In the genomic region with DNA sequence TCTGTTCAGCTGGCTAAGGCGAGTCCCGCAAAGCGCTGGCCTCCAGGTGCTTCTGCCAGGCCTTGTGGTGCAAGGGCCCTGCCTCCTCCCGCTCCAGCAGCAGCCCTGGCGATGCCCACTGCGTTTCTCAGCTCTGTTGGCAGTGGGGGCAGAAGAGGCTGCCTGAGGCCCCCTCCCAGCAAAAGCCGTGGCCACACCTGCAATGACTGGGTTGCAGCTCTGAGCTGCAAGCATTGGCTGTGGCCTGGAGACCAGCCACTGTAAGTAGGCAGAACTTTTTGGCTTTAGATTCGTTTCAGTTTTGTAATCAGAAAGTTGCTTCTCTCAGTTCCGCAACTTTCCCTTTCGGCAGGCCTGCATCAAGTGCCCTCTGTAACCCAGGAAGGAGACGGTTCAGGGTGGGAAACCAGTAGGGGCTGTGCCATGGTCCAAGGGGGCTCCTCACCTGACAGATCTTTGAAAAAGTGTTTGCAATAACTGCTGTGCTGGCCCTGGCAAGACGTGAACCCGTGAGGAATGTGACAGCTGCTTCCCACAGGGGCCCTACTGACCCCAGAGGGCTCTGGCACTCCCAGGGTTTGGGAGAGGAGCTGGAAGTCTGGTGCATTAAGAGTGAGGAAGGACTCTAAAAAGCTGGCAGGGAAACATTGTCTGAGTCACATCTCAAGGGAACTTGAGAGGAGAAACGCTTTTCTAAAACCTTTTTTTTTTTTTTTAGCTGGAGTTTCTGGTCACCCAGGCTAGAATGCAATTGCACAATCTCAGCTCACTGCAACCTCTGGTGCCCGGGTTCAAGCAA, we compare ENCODE assay signal across 8 cellular contexts. TPM values are rescaled to one million over a fixed set of nuclear protein-coding genes. Genes with fewer than 3 reads are reported as not detected.
DNase-seq lines count a peak whose midpoint lies in the region; ATAC-seq and TF ChIP-seq lines count a peak whose summit lies in the region.

No MANE protein-coding gene starts in this region.

- peaks cover 0 to 13% (median 5%) of the 10 kb centered on the region in 4 donors for H3K4me1 ChIP-seq in esophagus muscularis mucosa
- peaks cover 0 to 8% (median 2%) of the 10 kb centered on the region in 4 donors for H3K4me1 ChIP-seq in sigmoid colon

- H3K9me3 ChIP-seq in esophagus muscularis mucosa (no peaks in the 10 kb centered on the region), sigmoid colon (no peaks in the 10 kb centered on the region)

- POLR2A ChIA-PET in WTC11 (lab: Charles Lee): interaction anchor here (0.7 kb wide), 1 partner anchor 46 kb away, joined by 4 read pairs; no protein-coding TSS in a partner anchor

- H3K27me3 ChIP-seq in esophagus muscularis mucosa: no peaks in the 10 kb centered on the region
- no peaks in the 10 kb centered on the region for H3K27me3 ChIP-seq in sigmoid colon

- H3K9me3 Mint-ChIP-seq in IgD-negative memory B cell: no peaks in the 10 kb centered on the region
- H3K9me3 Mint-ChIP-seq in WTC11: no peaks in the 10 kb centered on the region

- TF ChIP-seq POLR2A in esophagus muscularis mucosa (IDR thresholded peaks at IDR 0.05; ENCODE audit: low read depth): no peak
- TF ChIP-seq POLR2A in sigmoid colon (IDR thresholded peaks at IDR 0.05): no peak

- CTCF ChIA-PET in WTC11 (lab: Charles Lee): interaction anchor here (1.2 kb wide), 1 partner anchor 8 kb away, joined by 3 read pairs; no protein-coding TSS in a partner anchor

- peak overlapping the region; percentile 57 to 93 (median 92) for H3K27ac Mint-ChIP-seq in IgD-negative memory B cell
- H3K27ac Mint-ChIP-seq in WTC11: no peak overlapping the region

- H3K27ac ChIP-seq in esophagus muscularis mucosa (replicated peaks in 1 of 4) (peak overlapping the region; percentile 27 to 71 (median 62)), sigmoid colon (peak overlapping the region in 3 of 4 donors; percentile 45 to 72 (median 50))

- ATAC-seq in GM21423 (IDR thresholded peaks at IDR 0.05; ENCODE audit: unreplicated experiment) (peak; percentile 49), WTC11 (no peak; the same call in 1 of the 2 replicates)

- H3K4me3 Mint-ChIP-seq in IgD-negative memory B cell (peak overlapping the region; percentile 15 to 92 (median 74)), WTC11 (no peak overlapping the region)

- H3K4me1 Mint-ChIP-seq in IgD-negative memory B cell: peaks cover 32 to 39% (median 36%) of the 10 kb centered on the region in 3 donors
- 0 out of 2 replicates have a peak, but pooled peaks cover under 1% of the 10 kb centered on the region for H3K4me1 Mint-ChIP-seq in WTC11

- intact Hi-C loops in esophagus muscularis mucosa (cut with DNase I) (no loop called here), sigmoid colon (cut with DNase I) (no loop called here)

- H3K27me3 Mint-ChIP-seq in IgD-negative memory B cell: peaks cover 4% of the 10 kb centered on the region
- H3K27me3 Mint-ChIP-seq in WTC11 (ENCODE audit: low read depth): no peaks in the 10 kb centered on the region

- H3K36me3 Mint-ChIP-seq in IgD-negative memory B cell (no peaks in the 10 kb centered on the region), WTC11 (no peaks in the 10 kb centered on the region)

- H3K36me3 ChIP-seq in esophagus muscularis mucosa: no peaks in the 10 kb centered on the region
- H3K36me3 ChIP-seq in sigmoid colon: no peaks in the 10 kb centered on the region

- H3K4me3 ChIP-seq in AG10803 (ENCODE audit: low read length) (peak overlapping the region; percentile 53), esophagus muscularis mucosa (peak overlapping the region in 2 of 4 donors; percentile 10 to 38), sigmoid colon (no peak overlapping the region)

- TF ChIP-seq CTCF in AG10803 (conservative IDR thresholded peaks at IDR 0.05; ENCODE audit: low read length) (no peak), esophagus muscularis mucosa (IDR thresholded peaks at IDR 0.05) (no peak), sigmoid colon (IDR thresholded peaks at IDR 0.05) (no peak), WTC11 (IDR thresholded peaks at IDR 0.05) (no peak)

- 58% methylated on average over 13 of the region's 15 CpGs for WGBS in esophagus muscularis mucosa
- 72 to 81% methylated on average over 15 of the region's 15 CpGs for WGBS in sigmoid colon, 2 donors

- DNase-seq in AG10803 (ENCODE audit: low read depth) (peak; percentile 92), esophagus muscularis mucosa (ENCODE audit: extremely low spot score) (no peak), sigmoid colon (no peak), WTC11 (ENCODE audit: low spot score) (no peak), NCI-H748 (lab: John Stamatoyannopoulos, UW; ENCODE audit: unreplicated experiment) (no peak), NCI-H2227 treated with DMSO at 0.1 percent for 48 hours (lab: John Stamatoyannopoulos, UW) (no peak)

- TF ChIP-seq EP300 in esophagus muscularis mucosa (IDR thresholded peaks at IDR 0.05) (no peak), sigmoid colon (IDR thresholded peaks at IDR 0.05) (no peak)

TF ChIP-seq in WTC11, 78 proteins besides CTCF, POLR2A, EP300 and RAD21:
- TF ChIP-seq, protein P1, sequence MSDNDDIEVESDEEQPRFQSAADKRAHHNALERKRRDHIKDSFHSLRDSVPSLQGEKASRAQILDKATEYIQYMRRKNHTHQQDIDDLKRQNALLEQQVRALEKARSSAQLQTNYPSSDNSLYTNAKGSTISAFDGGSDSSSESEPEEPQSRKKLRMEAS (CRISPR knock-in tag; IDR thresholded peaks at IDR 0.05): no peak
- TF ChIP-seq TEAD1 (CRISPR knock-in tag; IDR thresholded peaks at IDR 0.05) (no peak), FOXP1 (CRISPR knock-in tag; IDR thresholded peaks at IDR 0.05; ENCODE audit: borderline replicate concordance) (no peak), OVOL2 (CRISPR knock-in tag; IDR thresholded peaks at IDR 0.05; ENCODE audit: borderline replicate concordance) (no peak), ESRRA (CRISPR knock-in tag; IDR thresholded peaks at IDR 0.05; ENCODE audit: borderline replicate concordance) (no peak), HMGA2 (CRISPR knock-in tag; IDR thresholded peaks at IDR 0.05) (no peak)
TF ChIP-seq in WTC11: peak in this region for 0.

RNA-seq across cellular contexts. Expression of a gene that starts 54.5 kb away (rescaled TPM):
- 131 TPM for polyA plus RNA-seq in IgD-negative memory B cell
- total RNA-seq in esophagus muscularis mucosa: 10 to 100 TPM; 69.3 to 88.0 (median 77.4) TPM
- total RNA-seq in sigmoid colon: 10 to 100 TPM; 61.6 to 71.7 (median 65.0) TPM
- polyA plus RNA-seq in sigmoid colon: 100 to 1,000 TPM in 1 of 3 donors, 10 to 100 TPM in 2; 58.8 to 119 (median 93.7) TPM
- 51.2 to 58.5 TPM (median 57.6 TPM) in 3 replicates for total RNA-seq in WTC11 (2021)
